1 cellular context compared by ENCODE assay signal in genomic region chr9:97956365-97956764, GRCh38.
TF ChIP-seq lines count a peak whose summit lies in the region.

No MANE protein-coding gene starts in this region.

TF ChIP-seq in K562, 482 proteins besides CTCF, POLR2A, EP300 and RAD21:
- TF ChIP-seq MTF1 (CRISPR knock-in tag; IDR thresholded peaks at IDR 0.05; ENCODE audit: borderline replicate concordance) (no peak), ZNF696 (CRISPR knock-in tag; conservative IDR thresholded peaks at IDR 0.05) (no peak), KDM1A (IDR thresholded peaks at IDR 0.05) (peak in 1 of 2 experiments; percentile 11; a peak in 1 of 4 replicates), CTCFL (IDR thresholded peaks at IDR 0.05; ENCODE audit: borderline replicate concordance, insufficient read depth, low read depth, low read length, poor library complexity, severe bottlenecking) (no peak), MYNN (IDR thresholded peaks at IDR 0.05) (no peak), MYNN (CRISPR knock-in tag; IDR thresholded peaks at IDR 0.05) (no peak), RB1 (IDR thresholded peaks at IDR 0.05; ENCODE audit: low read depth) (no peak), SREBF2 (CRISPR knock-in tag; IDR thresholded peaks at IDR 0.05) (no peak), TCF7L2 (IDR thresholded peaks at IDR 0.05; ENCODE audit: low read depth, low read length) (no peak), ZNF764 (CRISPR knock-in tag; IDR thresholded peaks at IDR 0.05; ENCODE audit: low read depth) (no peak), SRF (CRISPR knock-in tag; IDR thresholded peaks at IDR 0.05) (peak in 1 of 2 experiments; percentile 66; a peak in 1 of 4 replicates), BRD9 (IDR thresholded peaks at IDR 0.05; ENCODE audit: low read depth, partially characterized antibody) (no peak), PKNOX1 (IDR thresholded peaks at IDR 0.05) (no peak)
